1 cellular context compared by ENCODE assay signal in genomic region chr1:179873366-179873978, GRCh38.
TF ChIP-seq lines count a peak whose summit lies in the region.

No MANE protein-coding gene starts in this region.

TF ChIP-seq in WTC11, 78 proteins besides CTCF, POLR2A, EP300 and RAD21:
- TF ChIP-seq GTF2I (CRISPR knock-in tag; conservative IDR thresholded peaks at IDR 0.05) (no peak), SOX15 (CRISPR knock-in tag; IDR thresholded peaks at IDR 0.05) (no peak), AFF4 (CRISPR knock-in tag; IDR thresholded peaks at IDR 0.05; ENCODE audit: borderline replicate concordance) (no peak), PRRX2 (CRISPR knock-in tag; IDR thresholded peaks at IDR 0.05) (no peak), ZNF671 (CRISPR knock-in tag; IDR thresholded peaks at IDR 0.05) (no peak), USF1 (CRISPR knock-in tag; IDR thresholded peaks at IDR 0.05) (no peak), ZNF512 (CRISPR knock-in tag; IDR thresholded peaks at IDR 0.05; ENCODE audit: borderline replicate concordance) (no peak), NFATC4 (CRISPR knock-in tag; IDR thresholded peaks at IDR 0.05) (no peak), NR1H2 (CRISPR knock-in tag; IDR thresholded peaks at IDR 0.05) (no peak)
